In genomic region chr20:34691838-34692237, GRCh38 we compare ENCODE assay signal across 28 cellular contexts.
"Had no signal": no experiment of that assay in that cellular context is flagged by ENCODE, and none has a peak within 500 bp of the region (broad histone marks: within the 10 kb centered on the region; RNA-seq: fewer than 3 reads in every experiment).

No MANE protein-coding gene starts in this region.

- H3K36me3 Mint-ChIP-seq: neural progenitor cell; stimulated activated effector memory CD8-positive, alpha-beta T cell treated with anti-CD3 and anti-CD28 coated beads, Interleukin-12 subunit alpha, Interleukin-12 subunit beta, amount 100 ng/mL, for 72 hours; stimulated activated naive B cell treated with anti-CD40 and anti-IgM and Interleukin-4, amounts not matched to agents 10 μg/mL and 1 μg/mL and 100 μg/mL, for 72 hours had no signal

- DNase-seq: occipital lobe; ovary; posterior cingulate gyrus; psoas muscle; right cardiac atrium; right lobe of liver; sigmoid colon; small intestine; stimulated activated CD4-positive, alpha-beta T cell treated with anti-CD3 and anti-CD28 coated beads, Interleukin-15, amount 100 ng/mL, for 24 hours; stimulated activated CD4-positive, alpha-beta T cell treated with anti-CD3 and anti-CD28 coated beads, Interleukin-2, amount 100 ng/mL, for 24 hours; stimulated activated CD4-positive, alpha-beta T cell treated with anti-CD3 and anti-CD28 coated beads, Interleukin-2, amount 100 ng/mL, for 48 hours; stimulated activated CD4-positive, alpha-beta T cell treated with anti-CD3 and anti-CD28 coated beads, Interleukin-4, amount 100 ng/mL, for 24 hours; stimulated activated naive B cell treated with anti-CD40 and anti-IgM and Interleukin-4, amounts not matched to agents 10 μg/mL and 1 μg/mL and 100 μg/mL, for 72 hours; stimulated activated naive CD4-positive, alpha-beta T cell treated with Interleukin-2 at 50 U/mL for 16 hours; stomach; thyroid gland; trophoblast cell; upper lobe of left lung had no signal

- H3K27ac ChIP-seq: neural progenitor cell, ovary, parathyroid adenoma, psoas muscle, right lobe of liver, sigmoid colon, stomach, thoracic aorta, thyroid gland, tibial nerve, upper lobe of left lung, vagina had no signal

- H3K9me3 ChIP-seq: ovary, psoas muscle, right lobe of liver, sigmoid colon, stomach, thoracic aorta, thyroid gland, tibial nerve, upper lobe of left lung, vagina had no signal

- H3K27me3 Mint-ChIP-seq: progenitor cell of endocrine pancreas had no signal

- H3K9me3 Mint-ChIP-seq: nephron; neural progenitor cell; stimulated activated effector memory CD8-positive, alpha-beta T cell treated with anti-CD3 and anti-CD28 coated beads, Interleukin-12 subunit alpha, Interleukin-12 subunit beta, amount 100 ng/mL, for 72 hours; stimulated activated naive B cell treated with anti-CD40 and anti-IgM and Interleukin-4, amounts not matched to agents 10 μg/mL and 1 μg/mL and 100 μg/mL, for 72 hours; stimulated activated naive CD8-positive, alpha-beta T cell treated with anti-CD3 and anti-CD28 coated beads, Interleukin-15, Interleukin-2, amounts not matched to agents 100 ng/mL and 50 ng/mL, for 24 hours had no signal

- H3K36me3 ChIP-seq: neural progenitor cell, ovary, right lobe of liver, sigmoid colon, stomach, thoracic aorta, thyroid gland, tibial nerve, upper lobe of left lung, vagina had no signal

- H3K4me3 ChIP-seq: neural progenitor cell, ovary, psoas muscle, right lobe of liver, sigmoid colon, stomach, thoracic aorta, thyroid gland, tibial nerve, upper lobe of left lung, vagina had no signal

- H3K4me1 ChIP-seq: neural progenitor cell, parathyroid adenoma, psoas muscle, right lobe of liver, sigmoid colon, stomach, tibial nerve, vagina had no signal

- FAIRE-seq: small intestine, urothelium cell line had no signal

- H3K79me2 ChIP-seq: parathyroid adenoma had no signal

- H3K27ac Mint-ChIP-seq: nephron; neural progenitor cell; progenitor cell of endocrine pancreas; stimulated activated effector memory CD8-positive, alpha-beta T cell treated with anti-CD3 and anti-CD28 coated beads, Interleukin-12 subunit alpha, Interleukin-12 subunit beta, amount 100 ng/mL, for 72 hours; stimulated activated naive B cell treated with anti-CD40 and anti-IgM and Interleukin-4, amounts not matched to agents 10 μg/mL and 1 μg/mL and 100 μg/mL, for 72 hours; stimulated activated naive CD8-positive, alpha-beta T cell treated with anti-CD3 and anti-CD28 coated beads, Interleukin-15, Interleukin-2, amounts not matched to agents 100 ng/mL and 50 ng/mL, for 24 hours had no signal

- H3K4me2 ChIP-seq: neural progenitor cell had no signal

- ATAC-seq: psoas muscle; right cardiac atrium; right lobe of liver; stimulated activated effector memory CD8-positive, alpha-beta T cell treated with anti-CD3 and anti-CD28 coated beads, Interleukin-12 subunit alpha, Interleukin-12 subunit beta, amount 100 ng/mL, for 72 hours; stimulated activated naive B cell treated with anti-CD40 and anti-IgM and Interleukin-4, amounts not matched to agents 10 μg/mL and 1 μg/mL and 100 μg/mL, for 72 hours had no signal

- H3K4me3 Mint-ChIP-seq: nephron; neural progenitor cell; stimulated activated effector memory CD8-positive, alpha-beta T cell treated with anti-CD3 and anti-CD28 coated beads, Interleukin-12 subunit alpha, Interleukin-12 subunit beta, amount 100 ng/mL, for 72 hours; stimulated activated naive B cell treated with anti-CD40 and anti-IgM and Interleukin-4, amounts not matched to agents 10 μg/mL and 1 μg/mL and 100 μg/mL, for 72 hours; stimulated activated naive CD8-positive, alpha-beta T cell treated with anti-CD3 and anti-CD28 coated beads, Interleukin-15, Interleukin-2, amounts not matched to agents 100 ng/mL and 50 ng/mL, for 24 hours had no signal

- H3K9ac ChIP-seq: neural progenitor cell, parathyroid adenoma had no signal

- H2AFZ ChIP-seq: neural progenitor cell, parathyroid adenoma had no signal

- H3K4me1 Mint-ChIP-seq: neural progenitor cell; stimulated activated effector memory CD8-positive, alpha-beta T cell treated with anti-CD3 and anti-CD28 coated beads, Interleukin-12 subunit alpha, Interleukin-12 subunit beta, amount 100 ng/mL, for 72 hours; stimulated activated naive B cell treated with anti-CD40 and anti-IgM and Interleukin-4, amounts not matched to agents 10 μg/mL and 1 μg/mL and 100 μg/mL, for 72 hours had no signal

- H3K27me3 ChIP-seq: neural progenitor cell, ovary, right lobe of liver, sigmoid colon, stomach, thyroid gland, tibial nerve, upper lobe of left lung, vagina had no signal
